14 cellular contexts compared by ENCODE assay signal in the genomic region with DNA sequence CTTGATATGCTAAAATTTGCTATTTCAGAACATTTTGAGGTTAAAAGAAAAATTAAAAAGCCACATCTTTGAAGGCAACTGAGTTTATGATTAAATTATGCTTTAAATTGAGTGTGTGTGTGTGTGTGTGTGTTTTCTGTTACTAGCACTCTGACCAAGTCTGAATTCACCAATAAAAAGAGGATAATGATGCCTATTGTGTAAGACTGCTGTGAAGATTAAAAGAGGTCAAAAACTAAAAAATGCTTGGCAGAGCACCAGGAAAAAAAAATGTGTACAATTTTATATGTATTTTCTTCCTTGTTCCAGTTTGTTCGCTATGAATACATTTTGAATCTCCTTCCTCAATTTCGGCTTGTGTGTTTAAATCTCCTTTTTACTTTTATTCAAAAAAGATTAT.
"Had no signal": no experiment of that assay in that cellular context is flagged by ENCODE, and none has a peak within 500 bp of the region (broad histone marks: within the 10 kb centered on the region; RNA-seq: fewer than 3 reads in every experiment).

No MANE protein-coding gene starts in this region.

- DNase-seq: activated CD4-positive, alpha-beta memory T cell treated with anti-CD3 and anti-CD28 coated beads for 36 hours; activated CD4-positive, alpha-beta T cell treated with anti-CD3 and anti-CD28 coated beads for 1 hour; activated gamma-delta T cell treated with Interleukin-2 at 50 U/mL for 16 hours; activated naive CD8-positive, alpha-beta T cell treated with anti-CD3 and anti-CD28 coated beads, Interleukin-2, amount 10 ng/mL, durations not matched to agents 7 days and 5 days; activated T-cell treated with anti-CD3 and anti-CD28 coated beads, Interleukin-2, amount 50 U/mL, for 48 hours; effector CD4-positive, alpha-beta T cell; left lung; nephron progenitor cell; stimulated activated CD4-positive, alpha-beta T cell treated with anti-CD3 and anti-CD28 coated beads, Interleukin-15, amount 100 ng/mL, for 24 hours; stimulated activated CD4-positive, alpha-beta T cell treated with anti-CD3 and anti-CD28 coated beads, Interleukin-4, amount 100 ng/mL, for 4 hours; stimulated activated naive CD8-positive, alpha-beta T cell treated with anti-CD3 and anti-CD28 coated beads, Interleukin-15, amount 100 ng/mL, for 72 hours; T-helper 9 cell; testis had no signal

- ATAC-seq: left lung; stimulated activated naive CD8-positive, alpha-beta T cell treated with anti-CD3 and anti-CD28 coated beads, Interleukin-15, amount 100 ng/mL, for 72 hours had no signal

- H3K4me1 ChIP-seq: left lung, testis had no signal

- H3K9me3 ChIP-seq: testis had no signal

- H3K4me3 ChIP-seq: coronary artery, left lung, testis had no signal

- H3K36me3 ChIP-seq: left lung had no signal

- H3K27me3 ChIP-seq: left lung, testis had no signal

- H3K27ac ChIP-seq: coronary artery, left lung, testis had no signal
